23 cellular contexts compared by ENCODE assay signal in genomic region chr22:37931893-37932389, GRCh38. TPM values are rescaled to one million over a fixed set of nuclear protein-coding genes. Genes with fewer than 3 reads are reported as not detected.
DNase-seq lines count a peak whose midpoint lies in the region; ATAC-seq and TF ChIP-seq lines count a peak whose summit lies in the region.
"Had no signal": no experiment of that assay in that cellular context is flagged by ENCODE, and none has a peak within 500 bp of the region (broad histone marks: within the 10 kb centered on the region; RNA-seq: fewer than 3 reads in every experiment).

No MANE protein-coding gene starts in this region.

- no peaks in the 10 kb centered on the region for H3K9me3 ChIP-seq in esophagus (ENCODE audit: control insufficient read depth in 2 of 2, insufficient read depth in 1 of 2, low read depth in 1 of 2, low read length in 1 of 2)
- H3K9me3 ChIP-seq in vagina: no peaks in the 10 kb centered on the region
- H3K9me3 ChIP-seq in PC-3 (ENCODE audit: low read length): no peaks in the 10 kb centered on the region
- H3K9me3 ChIP-seq: right lobe of liver had no signal

- peaks cover 27% of the 10 kb centered on the region for H3K36me3 Mint-ChIP-seq in osteocyte (ENCODE audit: unreplicated experiment)

- peaks cover 37% of the 10 kb centered on the region for H3K4me1 Mint-ChIP-seq in osteocyte (ENCODE audit: unreplicated experiment)

- H3K79me2 ChIP-seq in PC-3 (ENCODE audit: low read length): no peaks in the 10 kb centered on the region

- peak overlapping the region; percentile 61 for H3K27ac Mint-ChIP-seq in osteocyte (ENCODE audit: unreplicated experiment)
- H3K27ac Mint-ChIP-seq: CD4-positive, CD25-positive, alpha-beta regulatory T cell; stimulated activated naive CD8-positive, alpha-beta T cell treated with anti-CD3 and anti-CD28 coated beads, Interleukin-15, Interleukin-2, amounts not matched to agents 100 ng/mL and 50 ng/mL, for 24 hours had no signal

- H3K9me3 Mint-ChIP-seq in osteocyte (ENCODE audit: unreplicated experiment): no peaks in the 10 kb centered on the region
- H3K9me3 Mint-ChIP-seq: stimulated activated naive CD8-positive, alpha-beta T cell treated with anti-CD3 and anti-CD28 coated beads, Interleukin-15, Interleukin-2, amounts not matched to agents 100 ng/mL and 50 ng/mL, for 24 hours had no signal

- H2AFZ ChIP-seq in PC-3 (ENCODE audit: low read length): no peak overlapping the region

- no peak for ATAC-seq in Right ventricle myocardium inferior
- ATAC-seq in Right ventricle myocardium superior (ENCODE audit: poor library complexity): no peak
- no peak for ATAC-seq in PC-3
- ATAC-seq: esophagus mucosa, right lobe of liver had no signal

- no peak for TF ChIP-seq POLR2A in vagina (IDR thresholded peaks at IDR 0.05)

- POLR2A ChIA-PET in PC-3 (lab: Charles Lee; ENCODE audit: unreplicated experiment): no interaction called here

- CTCF ChIA-PET in PC-3 (lab: Charles Lee): interaction anchor here (1.0 kb wide), 1 partner anchor 22 kb away, joined by 4 read pairs; the partner anchor contains the start of genes C22orf23 and POLR2F

- H3K36me3 ChIP-seq in esophagus (ENCODE audit: control insufficient read depth in 2 of 2, insufficient read depth in 2 of 2, low read length in 1 of 2): peaks cover 9 to 51% of the 10 kb centered on the region in 2 donors
- peaks cover 0 to 75% of the 10 kb centered on the region in 2 donors for H3K36me3 ChIP-seq in vagina
- no peaks in the 10 kb centered on the region; the same call in 1 of the 2 replicates for H3K36me3 ChIP-seq in PC-3 (ENCODE audit: low read depth, low read length)

- intact Hi-C loops in Right ventricle myocardium inferior (cut with DNase I): loop anchor here (1.0 kb wide), 1 partner anchor 44 kb away; no protein-coding TSS in a partner anchor
- intact Hi-C loops in Right ventricle myocardium superior (cut with DNase I): loop anchor here (10.0 kb wide), 1 partner anchor 47 kb away; no protein-coding TSS in a partner anchor
- intact Hi-C loops in vagina (cut with DNase I): loop anchor here (10.0 kb wide), 1 partner anchor 47 kb away; no protein-coding TSS in a partner anchor
- intact Hi-C loops in PC-3 (cut with micrococcal nuclease): loop anchor here (5.0 kb wide), 1 partner anchor 45 kb away; no protein-coding TSS in a partner anchor

- H3K27ac ChIP-seq in esophagus (ENCODE audit: low read depth in 2 of 2, low read length in 1 of 2) (peak overlapping the region; percentile 82 to 98), vagina (peak overlapping the region; percentile 80), PC-3 (ENCODE audit: low read length) (no peak overlapping the region)
- H3K27ac ChIP-seq: HL-60, right lobe of liver, VCaP had no signal

- 66 to 82% methylated on average over 6 of the region's 6 CpGs for WGBS in esophagus, 2 donors

- no peaks in the 10 kb centered on the region for H3K9me2 ChIP-seq in PC-3 (replicated peaks; ENCODE audit: low read length)

- H3K9ac ChIP-seq in PC-3 (ENCODE audit: low read length): no peak overlapping the region

- BruUV-seq in PC-3 (replicated peaks; lab: Mats Ljungman, UMichigan): no TSS peak

- H3K4me3 ChIP-seq in esophagus (ENCODE audit: low read depth in 1 of 2, low read length in 2 of 2) (no peak overlapping the region), vagina (no peak overlapping the region), PC-3 (ENCODE audit: low read length) (no peak overlapping the region)
- H3K4me3 ChIP-seq: right lobe of liver had no signal

- H3K27me3 Mint-ChIP-seq in osteocyte (ENCODE audit: unreplicated experiment): no peaks in the 10 kb centered on the region
- H3K27me3 Mint-ChIP-seq: CD4-positive, CD25-positive, alpha-beta regulatory T cell; stimulated activated naive CD8-positive, alpha-beta T cell treated with anti-CD3 and anti-CD28 coated beads, Interleukin-15, Interleukin-2, amounts not matched to agents 100 ng/mL and 50 ng/mL, for 24 hours had no signal

- H4K20me1 ChIP-seq in PC-3 (ENCODE audit: low read length): no peaks in the 10 kb centered on the region

- no peak overlapping the region for H3K4me2 ChIP-seq in PC-3 (ENCODE audit: low read length)

- H3K4me3 Mint-ChIP-seq in osteocyte (ENCODE audit: unreplicated experiment): no peak overlapping the region
- H3K4me3 Mint-ChIP-seq: CD4-positive, CD25-positive, alpha-beta regulatory T cell; stimulated activated naive CD8-positive, alpha-beta T cell treated with anti-CD3 and anti-CD28 coated beads, Interleukin-15, Interleukin-2, amounts not matched to agents 100 ng/mL and 50 ng/mL, for 24 hours had no signal

- DNase-seq in Right ventricle myocardium inferior (ENCODE audit: missing footprints) (peak; percentile 37), Right ventricle myocardium superior (no peak), osteocyte (ENCODE audit: extremely low spot score, unreplicated experiment) (no peak), vagina (ENCODE audit: extremely low spot score in 2 of 2) (no peak), PC-3 (no peak), retina (no peak)
- no peak for DNase-seq in stimulated activated CD4-positive, alpha-beta T cell treated with anti-CD3 and anti-CD28 coated beads, Interleukin-2, amount 100 ng/mL, for 48 hours
- DNase-seq: activated CD4-positive, alpha-beta T cell treated with anti-CD3 and anti-CD28 coated beads, Interleukin-2, amount 50 U/mL, for 4 hours; CD4-positive, CD25-positive, alpha-beta regulatory T cell; central memory CD4-positive, alpha-beta T cell; DND-41; IMR-90; left cardiac atrium; NCI-H187; occipital lobe; right lobe of liver had no signal

- peaks cover 12 to 23% of the 10 kb centered on the region in 2 donors for H3K4me1 ChIP-seq in esophagus (ENCODE audit: control insufficient read depth in 2 of 2, insufficient read depth in 2 of 2, low read length in 1 of 2)
- peaks cover 41% of the 10 kb centered on the region for H3K4me1 ChIP-seq in vagina
- H3K4me1 ChIP-seq in PC-3 (ENCODE audit: insufficient read depth, low read length): peaks cover 10% of the 10 kb centered on the region

- TF ChIP-seq CTCF in osteocyte (IDR thresholded peaks at IDR 0.05) (no peak), vagina (IDR thresholded peaks at IDR 0.05) (no peak), PC-3 (conservative IDR thresholded peaks at IDR 0.05; ENCODE audit: low read depth, low read length) (no peak)

- H3F3A ChIP-seq in PC-3 (ENCODE audit: low read length, unreplicated experiment): no peaks in the 10 kb centered on the region

- H3K27me3 ChIP-seq in esophagus (ENCODE audit: control insufficient read depth in 1 of 2, insufficient read depth in 2 of 2, low read length in 2 of 2) (no peaks in the 10 kb centered on the region), vagina (no peaks in the 10 kb centered on the region), PC-3 (ENCODE audit: low read length) (no peaks in the 10 kb centered on the region)
- H3K27me3 ChIP-seq: right lobe of liver had no signal

RNA-seq across cellular contexts. Expression of gene C22orf23, which starts 21.5 kb away (rescaled TPM):
- total RNA-seq in Right ventricle myocardium inferior: 0.68 TPM
- 0.30 TPM for total RNA-seq in Right ventricle myocardium superior
- polyA plus RNA-seq in esophagus: under 1 TPM; 0.16 to 0.39 TPM
- total RNA-seq in osteocyte: not detected in 2 replicates
- not detected for total RNA-seq in vagina
- 0.52 and 0.69 TPM in 2 replicates for total RNA-seq in PC-3 (2014; rRNA removed)
- total RNA-seq: CD4-positive, CD25-positive, alpha-beta regulatory T cell; esophagus mucosa; T-helper 1 cell treated with Interleukin-12 subunit alpha and Interleukin-12 subunit beta and Interleukin-4 antibody, amounts not matched to agents 30 ng/mL and 1 ng/mL, for 36 hours had no signal
- polyA plus RNA-seq: CD4-positive, CD25-positive, alpha-beta regulatory T cell had no signal

RNA-seq across cellular contexts. Expression of gene POLR2F, which starts 21.6 kb away (rescaled TPM):
- 88.8 TPM for total RNA-seq in Right ventricle myocardium inferior
- total RNA-seq in Right ventricle myocardium superior: 85.7 TPM
- polyA plus RNA-seq in esophagus: 100 to 1,000 TPM in 1 of 2 donors, 10 to 100 TPM in 1; 84.8 to 114 TPM
- total RNA-seq in osteocyte: 77.9 and 81.1 TPM in 2 replicates
- 57.9 TPM for total RNA-seq in vagina
- 177 and 238 TPM in 2 replicates for total RNA-seq in PC-3 (2014; rRNA removed)

RNA-seq across cellular contexts. Expression of gene MICALL1, which starts 25.8 kb away (rescaled TPM):
- total RNA-seq in Right ventricle myocardium inferior (19.4 TPM), Right ventricle myocardium superior (13.5 TPM), osteocyte (51.2 and 56.6 TPM in 2 replicates), vagina (112 TPM), PC-3 (2014; rRNA removed) (20.1 and 29.9 TPM in 2 replicates)
- polyA plus RNA-seq in esophagus: 10 to 100 TPM; 41.7 to 44.1 TPM

RNA-seq across cellular contexts. Expression of gene SOX10, which starts 52.4 kb away (rescaled TPM):
- total RNA-seq in Right ventricle myocardium inferior: 1.9 TPM
- total RNA-seq in Right ventricle myocardium superior: 1.2 TPM
- under 1 TPM; 0.63 to 0.99 TPM for polyA plus RNA-seq in esophagus
- total RNA-seq in osteocyte: not detected in 2 replicates
- 3.2 TPM for total RNA-seq in vagina
- total RNA-seq in PC-3 (2014; rRNA removed): 1.1 TPM in 1 of 2 replicates, not detected in the other
- total RNA-seq: CD4-positive, CD25-positive, alpha-beta regulatory T cell; IMR-90; NCI-H460; T-helper 1 cell treated with Interleukin-12 subunit alpha and Interleukin-12 subunit beta and Interleukin-4 antibody, amounts not matched to agents 30 ng/mL and 1 ng/mL, for 36 hours had no signal
- polyA plus RNA-seq: CD4-positive, CD25-positive, alpha-beta regulatory T cell; IMR-90 had no signal
